Comparison of ENCODE assay signal across 8 cellular contexts in the genomic region with DNA sequence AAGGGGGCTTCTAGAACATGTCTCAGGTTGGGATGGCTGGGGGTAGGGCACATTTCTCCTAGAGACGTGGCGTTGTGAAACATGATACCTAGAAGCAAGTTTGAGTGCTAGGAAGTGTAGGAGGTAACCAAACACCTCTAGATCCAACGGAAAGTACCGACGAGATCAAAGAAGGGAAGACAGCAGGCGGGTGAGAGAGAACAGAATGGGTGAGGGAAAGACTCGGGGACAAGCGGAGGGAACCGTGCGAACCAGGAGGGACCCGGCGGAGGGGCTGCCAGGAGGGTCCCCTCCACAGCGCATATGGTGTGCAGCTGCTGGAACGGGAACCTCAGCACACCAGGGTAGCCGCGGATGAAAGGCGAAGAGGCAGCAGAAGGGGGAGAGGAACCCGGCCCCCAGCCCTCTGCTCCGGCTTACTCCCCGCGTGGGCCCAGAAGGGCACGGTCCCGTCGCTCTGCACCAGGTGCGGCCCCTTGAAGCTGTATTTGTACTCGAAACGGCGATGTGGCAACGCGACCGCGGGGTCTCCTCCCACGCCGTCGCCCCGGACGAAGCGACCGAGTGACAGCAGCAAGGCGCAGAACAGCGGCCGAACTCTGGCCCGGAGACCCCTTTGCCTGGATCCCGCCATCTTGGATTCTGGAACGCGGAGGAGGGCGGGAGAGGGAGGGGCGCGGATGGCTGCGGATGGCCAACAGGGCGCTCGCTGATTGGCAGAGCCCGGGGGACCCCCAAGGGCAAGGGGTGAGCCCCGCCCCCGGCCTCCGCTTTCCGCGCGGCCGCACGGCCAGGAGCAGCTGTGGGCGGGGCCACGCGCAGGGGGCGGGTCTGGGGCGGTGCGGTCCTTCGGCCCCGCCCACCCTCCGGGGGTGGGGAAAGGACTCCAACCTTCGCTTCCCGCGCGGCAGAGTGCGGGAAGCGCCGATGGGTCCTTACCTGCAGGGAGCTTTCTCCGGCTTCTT.
DNase-seq lines count a peak whose midpoint lies in the region; ATAC-seq and TF ChIP-seq lines count a peak whose summit lies in the region.

A gene with protein sequence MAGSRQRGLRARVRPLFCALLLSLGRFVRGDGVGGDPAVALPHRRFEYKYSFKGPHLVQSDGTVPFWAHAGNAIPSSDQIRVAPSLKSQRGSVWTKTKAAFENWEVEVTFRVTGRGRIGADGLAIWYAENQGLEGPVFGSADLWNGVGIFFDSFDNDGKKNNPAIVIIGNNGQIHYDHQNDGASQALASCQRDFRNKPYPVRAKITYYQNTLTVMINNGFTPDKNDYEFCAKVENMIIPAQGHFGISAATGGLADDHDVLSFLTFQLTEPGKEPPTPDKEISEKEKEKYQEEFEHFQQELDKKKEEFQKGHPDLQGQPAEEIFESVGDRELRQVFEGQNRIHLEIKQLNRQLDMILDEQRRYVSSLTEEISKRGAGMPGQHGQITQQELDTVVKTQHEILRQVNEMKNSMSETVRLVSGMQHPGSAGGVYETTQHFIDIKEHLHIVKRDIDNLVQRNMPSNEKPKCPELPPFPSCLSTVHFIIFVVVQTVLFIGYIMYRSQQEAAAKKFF (minus strand): TSS at position 655 of the 965 bp plus-strand sequence. CDS start 21 bp downstream, at position 634.

- H3K9me3 ChIP-seq in BLaER1: no peaks in the 10 kb centered on the region

- peak; percentile 37 for DNase-seq in NCI-H524 treated with DMSO at 0.1 percent for 48 hours (lab: John Stamatoyannopoulos, UW)
- peak; percentile 90 to 93 for DNase-seq in activated CD4-positive, alpha-beta T cell treated with anti-CD3 and anti-CD28 coated beads for 4 hours
- DNase-seq in choroid plexus epithelial cell (ENCODE audit: low read depth): peak; percentile 97
- peak; percentile 77 for DNase-seq in kidney glomerular epithelial cell (lab: John Stamatoyannopoulos, UW)
- DNase-seq in stimulated activated CD4-positive, alpha-beta T cell treated with anti-CD3 and anti-CD28 coated beads, Interleukin-15, amount 100 ng/mL, for 48 hours (ENCODE audit: low read depth in 2 of 2): peak; percentile 89 to 94

- peaks cover 22% of the 10 kb centered on the region for H3K36me3 ChIP-seq in BLaER1

- ATAC-seq in GM19324 (IDR thresholded peaks at IDR 0.05; ENCODE audit: low FRiP score, unreplicated experiment) (peak; percentile 97), HG03460 (IDR thresholded peaks at IDR 0.05; ENCODE audit: unreplicated experiment) (peak; percentile 94)

- peak within 1 kb of the TSS; percentile 85 for H3K4me2 ChIP-seq in BLaER1

- peak within 1 kb of the TSS; percentile 91 for H3K9ac ChIP-seq in BLaER1

- H3K27me3 ChIP-seq in BLaER1: no peaks in the 10 kb centered on the region

- H3K4me3 ChIP-seq in BLaER1 (peak within 1 kb of the TSS; percentile 95), choroid plexus epithelial cell (ENCODE audit: low read depth, low read length) (peak within 1 kb of the TSS; percentile 95)

- peaks cover 28% of the 10 kb centered on the region for H3K4me1 ChIP-seq in BLaER1

- H3K27ac ChIP-seq in BLaER1: peak within 1 kb of the TSS; percentile 85

- H4K20me1 ChIP-seq in BLaER1: peaks cover 30% of the 10 kb centered on the region; the same call in 1 of the 2 replicates

- TF ChIP-seq CTCF in choroid plexus epithelial cell (conservative IDR thresholded peaks at IDR 0.05; ENCODE audit: low read depth, low read length): no peak

Comparison
In these comparisons a context has a peak if more than half of its experiments do, and no peak if none do; other contexts are left out.
1. Peak in every context shown above with its lines: DNase-seq, ATAC-seq, H3K4me3 ChIP-seq and H3K27ac ChIP-seq.
2. DNase-seq: peak in every context shown above with its lines; median percentile 97 in choroid plexus epithelial cell; 92 in activated CD4-positive, alpha-beta T cell treated with anti-CD3 and anti-CD28 coated beads for 4 hours; 92 in stimulated activated CD4-positive, alpha-beta T cell treated with anti-CD3 and anti-CD28 coated beads, Interleukin-15, amount 100 ng/mL, for 48 hours; 77 in kidney glomerular epithelial cell; 37 in NCI-H524 treated with DMSO at 0.1 percent for 48 hours.